Comparison of ENCODE assay signal across 1 cellular context in the genomic region with DNA sequence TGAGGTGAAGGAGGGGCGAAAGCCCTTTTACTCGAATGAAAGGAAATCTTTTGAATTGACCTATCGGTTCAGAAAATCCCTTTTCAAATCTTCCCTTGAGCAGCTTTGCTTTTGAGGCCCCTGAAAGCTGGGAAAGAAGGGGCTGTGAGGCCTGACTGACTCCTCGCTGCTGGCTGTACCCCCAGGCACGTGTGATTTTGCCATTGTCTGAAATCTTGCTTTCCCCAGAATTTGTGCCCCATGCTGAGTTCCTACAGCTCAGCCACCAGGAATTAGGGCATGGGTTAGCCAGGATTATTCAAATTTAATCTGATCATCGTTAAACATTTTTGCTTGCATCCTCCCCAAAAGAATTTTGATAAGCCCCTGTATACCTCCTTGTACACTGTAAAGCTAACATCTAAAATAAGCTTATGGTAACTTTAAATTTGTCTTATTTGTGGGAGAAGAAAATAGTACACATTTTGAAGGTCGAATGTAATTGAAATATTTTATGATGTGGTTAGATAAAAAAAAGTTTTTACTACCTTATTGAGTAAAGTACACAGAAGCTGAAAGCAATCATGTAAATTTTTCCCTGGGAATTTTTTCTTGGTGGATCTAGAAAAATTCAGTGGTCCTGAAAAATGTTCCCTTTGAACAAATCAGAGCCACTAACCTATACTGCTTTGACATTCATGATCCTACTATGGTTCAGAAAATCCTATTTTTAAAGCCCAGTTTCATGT.
TF ChIP-seq lines count a peak whose summit lies in the region.

No MANE protein-coding gene starts in this region.

TF ChIP-seq in GM12878, 131 proteins besides CTCF, POLR2A, EP300 and RAD21:
- TF ChIP-seq, protein P1, sequence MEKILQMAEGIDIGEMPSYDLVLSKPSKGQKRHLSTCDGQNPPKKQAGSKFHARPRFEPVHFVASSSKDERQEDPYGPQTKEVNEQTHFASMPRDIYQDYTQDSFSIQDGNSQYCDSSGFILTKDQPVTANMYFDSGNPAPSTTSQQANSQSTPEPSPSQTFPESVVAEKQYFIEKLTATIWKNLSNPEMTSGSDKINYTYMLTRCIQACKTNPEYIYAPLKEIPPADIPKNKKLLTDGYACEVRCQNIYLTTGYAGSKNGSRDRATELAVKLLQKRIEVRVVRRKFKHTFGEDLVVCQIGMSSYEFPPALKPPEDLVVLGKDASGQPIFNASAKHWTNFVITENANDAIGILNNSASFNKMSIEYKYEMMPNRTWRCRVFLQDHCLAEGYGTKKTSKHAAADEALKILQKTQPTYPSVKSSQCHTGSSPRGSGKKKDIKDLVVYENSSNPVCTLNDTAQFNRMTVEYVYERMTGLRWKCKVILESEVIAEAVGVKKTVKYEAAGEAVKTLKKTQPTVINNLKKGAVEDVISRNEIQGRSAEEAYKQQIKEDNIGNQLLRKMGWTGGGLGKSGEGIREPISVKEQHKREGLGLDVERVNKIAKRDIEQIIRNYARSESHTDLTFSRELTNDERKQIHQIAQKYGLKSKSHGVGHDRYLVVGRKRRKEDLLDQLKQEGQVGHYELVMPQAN (conservative IDR thresholded peaks at IDR 0.05) = no peak
- TF ChIP-seq TCF7 (IDR thresholded peaks at IDR 0.05; ENCODE audit: borderline replicate concordance) (no peak), POLR2AphosphoS5 (IDR thresholded peaks at IDR 0.05; ENCODE audit: low read length) (no peak), SRF (IDR thresholded peaks at IDR 0.05; ENCODE audit: low read depth in 2 of 2, low read length in 2 of 2) (no peak), LARP7 (IDR thresholded peaks at IDR 0.05) (no peak), SUZ12 (IDR thresholded peaks at IDR 0.05; ENCODE audit: unreplicated experiment) (no peak), STAT3 (IDR thresholded peaks at IDR 0.05; ENCODE audit: low read depth, low read length) (no peak), PAX5 (IDR thresholded peaks at IDR 0.05; ENCODE audit: borderline replicate concordance, low read depth, low read length) (no peak)
